10 cellular contexts compared by ENCODE assay signal in genomic region chr7:117322741-117323584, GRCh38. TPM values are rescaled to one million over a fixed set of nuclear protein-coding genes. Genes with fewer than 3 reads are reported as not detected.
DNase-seq lines count a peak whose midpoint lies in the region; ATAC-seq and TF ChIP-seq lines count a peak whose summit lies in the region.
"Had no signal": no experiment of that assay in that cellular context is flagged by ENCODE, and none has a peak within 500 bp of the region (broad histone marks: within the 10 kb centered on the region; RNA-seq: fewer than 3 reads in every experiment).

Gene WNT2, minus strand, starts transcription at chr7:117323058. Its CDS starts 69 bp downstream, at chr7:117322989.

- in situ Hi-C loops in GM13976 (cut with MboI; ENCODE audit: low sequenced_read_pairs, unreplicated experiment) = no loop called here

- H3K9me3 ChIP-seq in left ventricle myocardium inferior (replicated peaks) (no peaks in the 10 kb centered on the region), sigmoid colon (no peaks in the 10 kb centered on the region)

- intact Hi-C loops in left ventricle myocardium inferior (cut with micrococcal nuclease) (no loop called here), sigmoid colon (cut with DNase I) (no loop called here)

- H3K27me3 ChIP-seq in left ventricle myocardium inferior (ENCODE audit: low read depth) (peaks cover 76% of the 10 kb centered on the region), sigmoid colon (peaks cover 18 to 39% (median 26%) of the 10 kb centered on the region in 3 donors)

- H3K36me3 Mint-ChIP-seq in WTC11 = no peaks in the 10 kb centered on the region

- H3K27me3 Mint-ChIP-seq in WTC11 (ENCODE audit: low read depth) = peaks cover 100% of the 10 kb centered on the region

- no peak within 1 kb of the TSS for H3K27ac ChIP-seq in left ventricle myocardium inferior (replicated peaks)
- H3K27ac ChIP-seq in sigmoid colon = no peak within 1 kb of the TSS

- TF ChIP-seq EP300 in sigmoid colon (IDR thresholded peaks at IDR 0.05) = no peak

- H3K4me1 Mint-ChIP-seq in WTC11 = peaks cover 16% of the 10 kb centered on the region

- ATAC-seq in WTC11 (peak; percentile 6), GM19455 (IDR thresholded peaks at IDR 0.05; ENCODE audit: unreplicated experiment) (no peak), HG03432 (IDR thresholded peaks at IDR 0.05; ENCODE audit: unreplicated experiment) (no peak), HG03135 (IDR thresholded peaks at IDR 0.05; ENCODE audit: unreplicated experiment) (no peak)

- WGBS in sigmoid colon, 2 donors = 2 to 5% methylated on average over 80 of the region's 80 CpGs

- peak; percentile 40 for DNase-seq in GM13976 (ENCODE audit: low spot score)
- peak; percentile 21 for DNase-seq in WTC11 (ENCODE audit: low spot score)
- no peak for DNase-seq in left ventricle myocardium inferior
- DNase-seq in sigmoid colon = no peak
- DNase-seq in GOT3 (lab: John Stamatoyannopoulos, UW) = no peak
- DNase-seq: NCI-H526 treated with DMSO at 0.1 percent for 48 hours, small intestine had no signal

- TF ChIP-seq CTCF in GM13976 (IDR thresholded peaks at IDR 0.05; ENCODE audit: borderline replicate concordance, control extremely low read depth, extremely low read depth, insufficient read depth, missing control alignments) (no peak), WTC11 (IDR thresholded peaks at IDR 0.05) (no peak), left ventricle myocardium inferior (IDR thresholded peaks at IDR 0.05; ENCODE audit: borderline replicate concordance) (no peak), sigmoid colon (IDR thresholded peaks at IDR 0.05) (no peak)

- peak within 1 kb of the TSS; percentile 88 for H3K4me3 Mint-ChIP-seq in WTC11

- CTCF ChIA-PET in WTC11 (lab: Charles Lee) = interaction anchor here (0.7 to 4.0 kb wide), 4 partner anchors 10 to 170 kb away, joined by 3 to 24 read pairs (median 3); no protein-coding TSS in a partner anchor

- H3K4me1 ChIP-seq in left ventricle myocardium inferior (peaks cover 27% of the 10 kb centered on the region), sigmoid colon (peaks cover 0 to 24% (median 21%) of the 10 kb centered on the region in 4 donors)

- H3K4me3 ChIP-seq in left ventricle myocardium inferior (peak within 1 kb of the TSS; percentile 61), sigmoid colon (peak within 1 kb of the TSS; percentile 19 to 46 (median 40))

- no peaks in the 10 kb centered on the region for H3K36me3 ChIP-seq in left ventricle myocardium inferior
- H3K36me3 ChIP-seq in sigmoid colon = no peaks in the 10 kb centered on the region

- H3K9me3 Mint-ChIP-seq in WTC11 = peaks cover 4% of the 10 kb centered on the region

- POLR2A ChIA-PET in WTC11 (lab: Charles Lee) = no interaction called here

- H3K27ac Mint-ChIP-seq in WTC11 = no peak within 1 kb of the TSS

- TF ChIP-seq POLR2A in sigmoid colon (IDR thresholded peaks at IDR 0.05) = no peak

TF ChIP-seq in WTC11, 78 proteins besides CTCF, POLR2A, EP300 and RAD21:
- TF ChIP-seq FOXP1 (CRISPR knock-in tag; IDR thresholded peaks at IDR 0.05; ENCODE audit: borderline replicate concordance) = peak; percentile 53; the same call in 1 of the 2 replicates
- TF ChIP-seq ZNF232 (CRISPR knock-in tag; IDR thresholded peaks at IDR 0.05) = no peak

RNA-seq across cellular contexts. Expression of gene WNT2, which starts in this region (rescaled TPM):
- not detected in 3 replicates for total RNA-seq in WTC11 (2021)
- 0.14 TPM for total RNA-seq in left ventricle myocardium inferior
- total RNA-seq in sigmoid colon = 1 to 10 TPM in 1 of 4 donors, under 1 TPM in 2, not detected in 1; under 0.01 to 2.8 (median 0.27) TPM
- polyA plus RNA-seq in sigmoid colon = under 1 TPM in 1 of 3 donors, not detected in 2; 0.04 TPM

Comparison
In these comparisons a context has a peak if more than half of its experiments do, and no peak if none do; other contexts are left out.
1. Peak in DNase-seq and ATAC-seq in WTC11; RNA of the gene not detected or under 1 TPM.